In the genomic region with DNA sequence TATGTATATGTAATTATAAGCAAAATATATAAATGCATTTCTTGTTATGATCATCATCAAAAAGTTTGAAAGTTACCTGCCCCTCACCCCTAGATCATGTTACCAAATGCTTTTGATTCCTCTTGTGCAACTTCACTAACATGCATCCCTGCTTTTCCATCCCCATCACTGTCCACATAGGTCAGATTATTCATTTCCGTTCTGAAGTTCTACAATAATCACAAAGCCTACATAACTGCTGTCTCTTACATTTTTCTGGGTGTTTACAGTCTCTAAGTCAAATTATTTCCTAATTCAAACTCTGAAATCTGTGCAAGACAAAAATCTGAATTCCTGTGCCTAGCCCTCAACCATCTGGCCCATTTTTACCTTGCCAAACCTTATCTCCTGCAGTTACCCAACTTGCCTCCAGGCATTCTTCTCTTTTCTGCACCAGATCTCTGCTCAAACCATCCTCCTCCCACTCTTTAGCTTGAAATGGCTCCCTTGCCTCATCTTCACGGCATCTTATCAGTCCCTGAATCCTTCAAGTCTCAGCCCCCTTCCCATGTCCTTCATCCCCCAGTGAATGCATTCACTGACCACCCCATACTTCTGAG, we compare ENCODE assay signal across 13 cellular contexts.
"Had no signal": no experiment of that assay in that cellular context is flagged by ENCODE, and none has a peak within 500 bp of the region (broad histone marks: within the 10 kb centered on the region; RNA-seq: fewer than 3 reads in every experiment).

No MANE protein-coding gene starts in this region.

- FAIRE-seq: small intestine had no signal

- H3K4me1 ChIP-seq: adrenal gland, body of pancreas, gastroesophageal sphincter, lower lobe of right lung, right atrium auricular region, tibial artery had no signal

- H3K4me3 ChIP-seq: adrenal gland, body of pancreas, gastroesophageal sphincter, lower lobe of right lung, right atrium auricular region, tibial artery had no signal

- H3K27ac ChIP-seq: adrenal gland, body of pancreas, gastroesophageal sphincter, lower lobe of right lung, right atrium auricular region, tibial artery had no signal

- H3K9me3 ChIP-seq: adrenal gland, body of pancreas, gastroesophageal sphincter, lower lobe of right lung, right atrium auricular region, tibial artery had no signal

- H3K36me3 ChIP-seq: adrenal gland, gastroesophageal sphincter, lower lobe of right lung, right atrium auricular region, tibial artery had no signal

- DNase-seq: activated CD4-positive, alpha-beta T cell treated with anti-CD3 and anti-CD28 coated beads, Interleukin-2, amount 50 U/mL, for 4 hours; activated naive CD4-positive, alpha-beta T cell treated with anti-CD3 and anti-CD28 coated beads, Interleukin-2, amount 50 U/mL, for 16 hours; activated T-cell treated with anti-CD3 and anti-CD28 coated beads, Interleukin-2, amount 50 U/mL, for 1 hour; adrenal gland; body of pancreas; left cardiac atrium; lower lobe of right lung; naive thymus-derived CD4-positive, alpha-beta T cell; posterior cingulate gyrus; small intestine; tibial artery had no signal

- H3K27me3 ChIP-seq: adrenal gland, body of pancreas, gastroesophageal sphincter, right atrium auricular region, tibial artery had no signal
